20 cellular contexts compared by ENCODE assay signal in genomic region chr2:70936979-70937811, GRCh38. TPM values are rescaled to one million over a fixed set of nuclear protein-coding genes. Genes with fewer than 3 reads are reported as not detected.
A peak's percentile ranks its signal among the peaks of the same experiment; 100 is the strongest.
DNase-seq lines count a peak whose midpoint lies in the region; ATAC-seq, FAIRE-seq and TF ChIP-seq lines count a peak whose summit lies in the region.
"Had no signal": no experiment of that assay in that cellular context is flagged by ENCODE, and none has a peak within 500 bp of the region (broad histone marks: within the 10 kb centered on the region; RNA-seq: fewer than 3 reads in every experiment).

No MANE protein-coding gene starts in this region.

- no peak for FAIRE-seq in GM19239 (lab: Jason Lieb, UNC)
- FAIRE-seq: pancreas had no signal

- H3K4me3 ChIP-seq in AG10803 (ENCODE audit: low read length) (no peak overlapping the region), trophoblast cell (ENCODE audit: low read depth, low read length) (no peak overlapping the region)
- H3K4me3 ChIP-seq: MG63, mucosa of descending colon, pancreas, stomach had no signal

- peaks cover 9% of the 10 kb centered on the region; the same call in 1 of the 2 replicates for H3K4me1 ChIP-seq in H9 (ENCODE audit: insufficient read depth, low read length)
- peaks cover 6 to 9% of the 10 kb centered on the region in 2 experiments for H3K4me1 ChIP-seq in trophoblast cell (ENCODE audit: control insufficient read depth in 1 of 2, insufficient read depth in 2 of 2, low read length in 2 of 2)
- H3K4me1 ChIP-seq: pancreas, stomach had no signal

- H3K14ac ChIP-seq in H9 (ENCODE audit: insufficient read depth, low read length): no peak overlapping the region; the same call in 1 of the 2 replicates
- no peak overlapping the region for H3K14ac ChIP-seq in trophoblast cell (ENCODE audit: low read length)

- TF ChIP-seq CTCF in AG10803 (conservative IDR thresholded peaks at IDR 0.05; ENCODE audit: low read length) (no peak), H9 (conservative IDR thresholded peaks at IDR 0.05) (no peak), chondrocyte (IDR thresholded peaks at IDR 0.05) (no peak)

- peaks cover 4% of the 10 kb centered on the region for H3K23me2 ChIP-seq in H9 (ENCODE audit: insufficient read length, low read depth, low read length, poor library complexity, severe bottlenecking)

- no peaks in the 10 kb centered on the region for H3K9me3 ChIP-seq in H9 (ENCODE audit: control insufficient read depth, low read depth, low read length)
- no peaks in the 10 kb centered on the region for H3K9me3 ChIP-seq in trophoblast cell (ENCODE audit: insufficient read depth, low read depth, low read length)
- H3K9me3 ChIP-seq: MG63, mucosa of descending colon, pancreas, stomach had no signal

- H3K27ac Mint-ChIP-seq in H9 (no peak overlapping the region), chondrocyte (ENCODE audit: unreplicated experiment) (no peak overlapping the region)
- no peak overlapping the region for H3K27ac Mint-ChIP-seq in activated T-helper 1 cell treated with anti-CD3 and anti-CD28 coated beads, Interleukin-12 subunit alpha, Interleukin-12 subunit beta, Interleukin-2, Interleukin-4 antibody, amounts not matched to agents 30 ng/mL and 10 ng/mL and 1 ng/mL, durations not matched to agents 14 hours and 24 hours and 36 hours
- H3K27ac Mint-ChIP-seq: activated CD4-positive, alpha-beta memory T cell treated with anti-CD3 and anti-CD28 coated beads for 36 hours; activated naive CD8-positive, alpha-beta T cell treated with anti-CD3 and anti-CD28 coated beads, Interleukin-2, amount 50 U/mL, for 24 hours had no signal

- H2AK5ac ChIP-seq in H9 (ENCODE audit: insufficient read length, low read length): no peak overlapping the region
- H2AK5ac ChIP-seq in trophoblast cell (ENCODE audit: low read length): no peak overlapping the region

- H3K9ac ChIP-seq in H9 (ENCODE audit: extremely low read depth, insufficient read length, low read length) (no peak overlapping the region), trophoblast cell (ENCODE audit: low read length) (no peak overlapping the region)

- no peak overlapping the region for H2BK20ac ChIP-seq in H9 (ENCODE audit: low read depth, low read length, poor library complexity, severe bottlenecking)

- H4K8ac ChIP-seq in H9 (replicated peaks; ENCODE audit: insufficient read length, low read depth, low read length) (no peak overlapping the region), trophoblast cell (ENCODE audit: low read depth, low read length) (no peak overlapping the region)

- H3K36me3 ChIP-seq in trophoblast cell (ENCODE audit: control insufficient read depth in 1 of 2, insufficient read depth in 2 of 2, low read length in 2 of 2): no peaks in the 10 kb centered on the region
- H3K36me3 ChIP-seq: MG63, pancreas, stomach had no signal

- H3K4me1 Mint-ChIP-seq in H9 (peaks cover 36 to 55% of the 10 kb centered on the region in 2 experiments), chondrocyte (ENCODE audit: low read depth) (peaks cover 2% of the 10 kb centered on the region)
- H3K4me1 Mint-ChIP-seq in activated T-helper 1 cell treated with anti-CD3 and anti-CD28 coated beads, Interleukin-12 subunit alpha, Interleukin-12 subunit beta, Interleukin-2, Interleukin-4 antibody, amounts not matched to agents 30 ng/mL and 10 ng/mL and 1 ng/mL, durations not matched to agents 14 hours and 24 hours and 36 hours (ENCODE audit: low read depth): no peaks in the 10 kb centered on the region
- H3K4me1 Mint-ChIP-seq: activated naive CD8-positive, alpha-beta T cell treated with anti-CD3 and anti-CD28 coated beads, Interleukin-2, amount 50 U/mL, for 24 hours had no signal

- H4K91ac ChIP-seq in H9 (ENCODE audit: insufficient read length, low read depth, low read length) (no peak overlapping the region), trophoblast cell (ENCODE audit: low read depth, low read length) (no peak overlapping the region)

- H3K79me2 ChIP-seq in H9 (ENCODE audit: insufficient read depth, low read length) (no peaks in the 10 kb centered on the region), trophoblast cell (ENCODE audit: control insufficient read depth, insufficient read depth, low read length, poor library complexity) (no peaks in the 10 kb centered on the region)

- H3K27me3 Mint-ChIP-seq in H9 (ENCODE audit: low read depth): peaks cover 70% of the 10 kb centered on the region
- H3K27me3 Mint-ChIP-seq in chondrocyte (ENCODE audit: low read depth): no peaks in the 10 kb centered on the region
- peaks cover 16% of the 10 kb centered on the region for H3K27me3 Mint-ChIP-seq in activated T-helper 1 cell treated with anti-CD3 and anti-CD28 coated beads, Interleukin-12 subunit alpha, Interleukin-12 subunit beta, Interleukin-2, Interleukin-4 antibody, amounts not matched to agents 30 ng/mL and 10 ng/mL and 1 ng/mL, durations not matched to agents 14 hours and 24 hours and 36 hours (ENCODE audit: insufficient read depth)

- H3K79me1 ChIP-seq in H9 (ENCODE audit: insufficient read depth, low read depth, low read length, poor library complexity, severe bottlenecking): no peaks in the 10 kb centered on the region
- H3K79me1 ChIP-seq in trophoblast cell (ENCODE audit: low read length): no peaks in the 10 kb centered on the region

- H2AFZ ChIP-seq in H9 (ENCODE audit: low read length) (no peak overlapping the region), trophoblast cell (ENCODE audit: insufficient read depth, low read length, poor library complexity) (no peak overlapping the region)

- no peak overlapping the region for H3T11ph ChIP-seq in H9 (ENCODE audit: low read length)

- H2BK120ac ChIP-seq in H9 (ENCODE audit: low read depth, low read length, poor library complexity, severe bottlenecking) (no peak overlapping the region), trophoblast cell (ENCODE audit: insufficient read depth, low read length, poor library complexity) (no peak overlapping the region)

- no peak overlapping the region for H4K5ac ChIP-seq in H9 (ENCODE audit: insufficient read length, low read depth, low read length)

- H3K9me3 Mint-ChIP-seq in H9 (no peaks in the 10 kb centered on the region; a peak in 2 of 5 replicates), chondrocyte (ENCODE audit: low read depth) (no peaks in the 10 kb centered on the region)
- H3K9me3 Mint-ChIP-seq in activated T-helper 1 cell treated with anti-CD3 and anti-CD28 coated beads, Interleukin-12 subunit alpha, Interleukin-12 subunit beta, Interleukin-2, Interleukin-4 antibody, amounts not matched to agents 30 ng/mL and 10 ng/mL and 1 ng/mL, durations not matched to agents 14 hours and 24 hours and 36 hours: no peaks in the 10 kb centered on the region
- H3K9me3 Mint-ChIP-seq: activated CD4-positive, alpha-beta memory T cell treated with anti-CD3 and anti-CD28 coated beads for 36 hours; activated naive CD8-positive, alpha-beta T cell treated with anti-CD3 and anti-CD28 coated beads, Interleukin-2, amount 50 U/mL, for 24 hours had no signal

- no CpG with 5 or more reads among the region's 10 CpGs for WGBS in H9 (ENCODE audit: extremely low coverage, insufficient read length, low lambda C conversion rate)
- WGBS in trophoblast cell (ENCODE audit: extremely low coverage, insufficient coverage, insufficient read length): no CpG with 5 or more reads among the region's 10 CpGs

- intact Hi-C loops in activated T-helper 1 cell treated with anti-CD3 and anti-CD28 coated beads, Interleukin-12 subunit alpha, Interleukin-12 subunit beta, Interleukin-2, Interleukin-4 antibody, amounts not matched to agents 30 ng/mL and 10 ng/mL and 1 ng/mL, durations not matched to agents 14 hours and 24 hours and 36 hours (cut with micrococcal nuclease): no loop called here

- H3K4me2 ChIP-seq in H9 (ENCODE audit: insufficient read depth, insufficient read length, low read length) (no peak overlapping the region), trophoblast cell (ENCODE audit: low read length) (no peak overlapping the region)

- no peak for ATAC-seq in HG02571 (IDR thresholded peaks at IDR 0.05; ENCODE audit: unreplicated experiment)
- ATAC-seq in esophagus mucosa: no peak
- ATAC-seq: activated naive CD8-positive, alpha-beta T cell treated with anti-CD3 and anti-CD28 coated beads, Interleukin-2, amount 50 U/mL, for 24 hours; mucosa of descending colon; PC-3 had no signal

- H3K56ac ChIP-seq in H9 (ENCODE audit: insufficient read length, low read depth, low read length): no peak overlapping the region

- H2BK12ac ChIP-seq in H9 (ENCODE audit: insufficient read length, low read depth, low read length): no peak overlapping the region
- H2BK12ac ChIP-seq in trophoblast cell (ENCODE audit: low read length): no peak overlapping the region

- H3K23ac ChIP-seq in H9 (ENCODE audit: insufficient read length, low read depth, low read length) (no peak overlapping the region), trophoblast cell (ENCODE audit: low read length) (no peak overlapping the region)

- H3K36me3 Mint-ChIP-seq in H9 (ENCODE audit: insufficient read depth in 1 of 3, low read depth in 3 of 3) (no peaks in the 10 kb centered on the region; a peak in 1 of 7 replicates), chondrocyte (ENCODE audit: low read depth) (peaks cover 3% of the 10 kb centered on the region)
- no peaks in the 10 kb centered on the region for H3K36me3 Mint-ChIP-seq in activated T-helper 1 cell treated with anti-CD3 and anti-CD28 coated beads, Interleukin-12 subunit alpha, Interleukin-12 subunit beta, Interleukin-2, Interleukin-4 antibody, amounts not matched to agents 30 ng/mL and 10 ng/mL and 1 ng/mL, durations not matched to agents 14 hours and 24 hours and 36 hours (ENCODE audit: low read depth)
- H3K36me3 Mint-ChIP-seq: activated CD4-positive, alpha-beta memory T cell treated with anti-CD3 and anti-CD28 coated beads for 36 hours had no signal

- H3K27me3 ChIP-seq in H9 (ENCODE audit: insufficient read depth, low read length) (peaks cover 9% of the 10 kb centered on the region; the same call in 1 of the 2 replicates), trophoblast cell (ENCODE audit: insufficient read depth, low read length) (peaks cover 13% of the 10 kb centered on the region)
- H3K27me3 ChIP-seq: MG63, pancreas had no signal

- no peak overlapping the region for H3K27ac ChIP-seq in H9 (ENCODE audit: insufficient read length, low read depth, low read length)
- no peak overlapping the region for H3K27ac ChIP-seq in trophoblast cell (ENCODE audit: low read depth, low read length)
- H3K27ac ChIP-seq: pancreas, stomach had no signal

- H2BK15ac ChIP-seq in H9 (ENCODE audit: low read depth, low read length): no peak overlapping the region

- no peak overlapping the region for H3K4ac ChIP-seq in H9 (ENCODE audit: low read depth, low read length)
- no peak overlapping the region for H3K4ac ChIP-seq in trophoblast cell (ENCODE audit: low read depth, low read length)

- no peak overlapping the region for H2BK5ac ChIP-seq in H9 (ENCODE audit: insufficient read length, low read length)
- no peak overlapping the region for H2BK5ac ChIP-seq in trophoblast cell (ENCODE audit: low read depth, low read length, poor library complexity)

- H4K20me1 ChIP-seq in H9 (ENCODE audit: control insufficient read depth, insufficient read depth, insufficient read length): no peaks in the 10 kb centered on the region

- H4K12ac ChIP-seq in trophoblast cell (ENCODE audit: low read depth, low read length): no peak overlapping the region

- no peak overlapping the region for H3K4me3 Mint-ChIP-seq in H9
- no peak overlapping the region for H3K4me3 Mint-ChIP-seq in chondrocyte (ENCODE audit: unreplicated experiment)
- no peak overlapping the region for H3K4me3 Mint-ChIP-seq in activated T-helper 1 cell treated with anti-CD3 and anti-CD28 coated beads, Interleukin-12 subunit alpha, Interleukin-12 subunit beta, Interleukin-2, Interleukin-4 antibody, amounts not matched to agents 30 ng/mL and 10 ng/mL and 1 ng/mL, durations not matched to agents 14 hours and 24 hours and 36 hours
- H3K4me3 Mint-ChIP-seq: activated CD4-positive, alpha-beta memory T cell treated with anti-CD3 and anti-CD28 coated beads for 36 hours; activated naive CD8-positive, alpha-beta T cell treated with anti-CD3 and anti-CD28 coated beads, Interleukin-2, amount 50 U/mL, for 24 hours had no signal

- peak; percentile 24 for DNase-seq in AG10803 (ENCODE audit: low read depth)
- DNase-seq in H9: peak; percentile 29
- peak; percentile 59 for DNase-seq in chondrocyte (ENCODE audit: low spot score)
- peak; percentile 55 to 67 for DNase-seq in trophoblast cell
- DNase-seq in GM19239 (ENCODE audit: insufficient read length, low spot score): no peak
- no peak for DNase-seq in activated T-helper 1 cell treated with anti-CD3 and anti-CD28 coated beads, Interleukin-12 subunit alpha, Interleukin-12 subunit beta, Interleukin-2, Interleukin-4 antibody, amounts not matched to agents 30 ng/mL and 10 ng/mL and 1 ng/mL, durations not matched to agents 14 hours and 24 hours and 36 hours (ENCODE audit: low spot score)
- DNase-seq: activated CD4-positive, alpha-beta memory T cell treated with anti-CD3 and anti-CD28 coated beads for 36 hours; activated naive CD8-positive, alpha-beta T cell treated with anti-CD3 and anti-CD28 coated beads, Interleukin-2, amount 50 U/mL, for 24 hours; caudate nucleus; effector CD4-positive, alpha-beta T cell; HCEC 1CT; kidney glomerular epithelial cell; MG63; mucosa of descending colon; NCI-H1930; PC-3; stomach had no signal

- H3K18ac ChIP-seq in H9 (ENCODE audit: insufficient read length, low read depth, low read length): no peak overlapping the region
- no peak overlapping the region for H3K18ac ChIP-seq in trophoblast cell (ENCODE audit: low read length)

RNA-seq across cellular contexts. Expression of gene ATP6V1B1, which starts 1.5 kb away (rescaled TPM):
- total RNA-seq in H9 (2021) (not detected in 2 replicates), chondrocyte (3.7 to 5.0 TPM (median 3.9 TPM) in 3 replicates), esophagus mucosa (2.4 TPM)
- 0.86 and 1.00 TPM in 2 replicates for polyA plus RNA-seq in trophoblast cell (2013)
- not detected in 2 replicates for total RNA-seq in activated T-helper 1 cell treated with anti-CD3 and anti-CD28 coated beads, Interleukin-12 subunit alpha, Interleukin-12 subunit beta, Interleukin-2, Interleukin-4 antibody, amounts not matched to agents 30 ng/mL and 10 ng/mL and 1 ng/mL, durations not matched to agents 14 hours and 24 hours and 36 hours
- total RNA-seq: activated CD4-positive, alpha-beta memory T cell treated with anti-CD3 and anti-CD28 coated beads for 36 hours; mucosa of descending colon; PC-3 had no signal

RNA-seq across cellular contexts. Expression of gene VAX2, which starts 36.8 kb away (rescaled TPM):
- not detected in 2 replicates for total RNA-seq in H9 (2021)
- 4.5 to 5.1 TPM (median 5.0 TPM) in 3 replicates for total RNA-seq in chondrocyte
- 0.04 TPM in 1 of 2 replicates, not detected in the other for polyA plus RNA-seq in trophoblast cell (2013)
- 0.76 TPM for total RNA-seq in esophagus mucosa
- not detected in 2 replicates for total RNA-seq in activated T-helper 1 cell treated with anti-CD3 and anti-CD28 coated beads, Interleukin-12 subunit alpha, Interleukin-12 subunit beta, Interleukin-2, Interleukin-4 antibody, amounts not matched to agents 30 ng/mL and 10 ng/mL and 1 ng/mL, durations not matched to agents 14 hours and 24 hours and 36 hours
- total RNA-seq: activated CD4-positive, alpha-beta memory T cell treated with anti-CD3 and anti-CD28 coated beads for 36 hours; PC-3 had no signal

RNA-seq across cellular contexts. Expression of gene ANKRD53, which starts 41.2 kb away (rescaled TPM):
- total RNA-seq in H9 (2021): 0.28 and 0.88 TPM in 2 replicates
- 0.85 to 2.2 TPM (median 1.8 TPM) in 3 replicates for total RNA-seq in chondrocyte
- 0.73 and 0.86 TPM in 2 replicates for polyA plus RNA-seq in trophoblast cell (2013)
- total RNA-seq in esophagus mucosa: 0.40 TPM
- not detected in 2 replicates for total RNA-seq in activated T-helper 1 cell treated with anti-CD3 and anti-CD28 coated beads, Interleukin-12 subunit alpha, Interleukin-12 subunit beta, Interleukin-2, Interleukin-4 antibody, amounts not matched to agents 30 ng/mL and 10 ng/mL and 1 ng/mL, durations not matched to agents 14 hours and 24 hours and 36 hours
- total RNA-seq: activated CD4-positive, alpha-beta memory T cell treated with anti-CD3 and anti-CD28 coated beads for 36 hours; PC-3 had no signal

RNA-seq across cellular contexts. Expression of gene TEX261, which starts 57.5 kb away (rescaled TPM):
- total RNA-seq in H9 (2021) (19.2 and 23.9 TPM in 2 replicates), chondrocyte (54.1 to 57.3 TPM (median 56.8 TPM) in 3 replicates), esophagus mucosa (36.7 TPM)
- 44.4 and 47.5 TPM in 2 replicates for polyA plus RNA-seq in trophoblast cell (2013)
- total RNA-seq in activated T-helper 1 cell treated with anti-CD3 and anti-CD28 coated beads, Interleukin-12 subunit alpha, Interleukin-12 subunit beta, Interleukin-2, Interleukin-4 antibody, amounts not matched to agents 30 ng/mL and 10 ng/mL and 1 ng/mL, durations not matched to agents 14 hours and 24 hours and 36 hours: 89.4 and 97.4 TPM in 2 replicates

Comparison
In these comparisons a context has a peak if more than half of its experiments do, and no peak if none do; other contexts are left out.
1. DNase-seq: peak in AG10803 (single experiment), H9 (single experiment), chondrocyte (single experiment) and trophoblast cell (2 of 2); none in GM19239 (single experiment) and activated T-helper 1 cell treated with anti-CD3 and anti-CD28 coated beads, Interleukin-12 subunit alpha, Interleukin-12 subunit beta, Interleukin-2, Interleukin-4 antibody, amounts not matched to agents 30 ng/mL and 10 ng/mL and 1 ng/mL, durations not matched to agents 14 hours and 24 hours and 36 hours (single experiment).